ENCODE assay signal across 10 cellular contexts in genomic region chr1:150566589-150567340, GRCh38. TPM values are rescaled to one million over a fixed set of nuclear protein-coding genes. Genes with fewer than 3 reads are reported as not detected.
DNase-seq lines count a peak whose midpoint lies in the region; ATAC-seq and TF ChIP-seq lines count a peak whose summit lies in the region.
"Had no signal": no experiment of that assay in that cellular context is flagged by ENCODE, and none has a peak within 500 bp of the region (broad histone marks: within the 10 kb centered on the region; RNA-seq: fewer than 3 reads in every experiment).

No MANE protein-coding gene starts in this region.

- no peak overlapping the region for H4K5ac ChIP-seq in mesendoderm (ENCODE audit: low read length)

- WGBS in mesendoderm (ENCODE audit: extremely low coverage, insufficient coverage, low lambda C conversion rate), result no CpG with 5 or more reads among the region's 12 CpGs

- H3K79me1 ChIP-seq in mesendoderm (ENCODE audit: low read length), result peaks cover 9% of the 10 kb centered on the region

- no peak overlapping the region for H2BK120ac ChIP-seq in mesendoderm (ENCODE audit: low read depth, low read length)

- no peak for ATAC-seq in GM18909 (IDR thresholded peaks at IDR 0.05; ENCODE audit: poor library complexity, unreplicated experiment)
- ATAC-seq: HCT116 had no signal

- peaks cover 16% of the 10 kb centered on the region for H3K4me1 ChIP-seq in mesendoderm (ENCODE audit: control insufficient read depth, low read depth, low read length)

- H3K9ac ChIP-seq in mesendoderm (ENCODE audit: low read length), result peak overlapping the region; percentile 41

- H3K4me2 ChIP-seq in mesendoderm (ENCODE audit: low read length), result no peak overlapping the region

- TF ChIP-seq CTCF in brain (conservative IDR thresholded peaks at IDR 0.05), result no peak
- TF ChIP-seq CTCF in type B pancreatic cell (conservative IDR thresholded peaks at IDR 0.05), result no peak

- intact Hi-C loops in activated naive CD4-positive, alpha-beta T cell treated with anti-CD3 and anti-CD28 coated beads for 36 hours (cut with micrococcal nuclease), result loop anchor here (1.0 kb wide), 3 partner anchors 13 to 131 kb away; partner anchors contain the start of genes GOLPH3L and MCL1

- no peak overlapping the region for H3K23ac ChIP-seq in mesendoderm (ENCODE audit: low read length)

- no peak for DNase-seq in activated naive CD4-positive, alpha-beta T cell treated with anti-CD3 and anti-CD28 coated beads for 36 hours
- no peak for DNase-seq in activated naive CD4-positive, alpha-beta T cell treated with anti-CD3 and anti-CD28 coated beads, Interleukin-2, amount 50 U/mL, for 16 hours
- DNase-seq in mesendoderm, result no peak
- no peak for DNase-seq in type B pancreatic cell (ENCODE audit: extremely low spot score, unreplicated experiment)
- DNase-seq in activated gamma-delta T cell treated with Interleukin-2 at 50 U/mL for 16 hours, result no peak
- no peak for DNase-seq in germinal center (ENCODE audit: low spot score)
- DNase-seq: effector CD4-positive, alpha-beta T cell had no signal

- no peak overlapping the region for H3K4me3 ChIP-seq in mesendoderm (ENCODE audit: low read length)

- no peak overlapping the region for H2AK5ac ChIP-seq in mesendoderm (ENCODE audit: low read length)

- H4K8ac ChIP-seq in mesendoderm (ENCODE audit: low read depth, low read length), result no peak overlapping the region

- H3K9me3 Mint-ChIP-seq in activated naive CD4-positive, alpha-beta T cell treated with anti-CD3 and anti-CD28 coated beads for 36 hours, result no peaks in the 10 kb centered on the region
- H3K9me3 Mint-ChIP-seq in brain, result no peaks in the 10 kb centered on the region
- H3K9me3 Mint-ChIP-seq in type B pancreatic cell, result no peaks in the 10 kb centered on the region

- H3K27me3 ChIP-seq in mesendoderm (ENCODE audit: insufficient read depth, low read length, poor library complexity), result no peaks in the 10 kb centered on the region

- H3K27ac ChIP-seq in mesendoderm (ENCODE audit: low read depth, low read length), result peak overlapping the region; percentile 63

- H3K36me3 ChIP-seq in mesendoderm (ENCODE audit: control insufficient read depth, insufficient read depth, low read length), result no peaks in the 10 kb centered on the region

- H2BK15ac ChIP-seq in mesendoderm (replicated peaks; ENCODE audit: low read depth), result no peak overlapping the region

- peaks cover 22% of the 10 kb centered on the region for H3K79me2 ChIP-seq in mesendoderm (ENCODE audit: control insufficient read depth, insufficient read depth, low read length)

- H3K56ac ChIP-seq in mesendoderm (ENCODE audit: low read length), result peak overlapping the region; percentile 69

- peak overlapping the region; percentile 71 for H3K4me3 Mint-ChIP-seq in activated naive CD4-positive, alpha-beta T cell treated with anti-CD3 and anti-CD28 coated beads for 36 hours
- H3K4me3 Mint-ChIP-seq in brain, result peak overlapping the region; percentile 74 to 87 (median 78)
- peak overlapping the region; percentile 73 for H3K4me3 Mint-ChIP-seq in type B pancreatic cell

- H3K18ac ChIP-seq in mesendoderm (ENCODE audit: low read length), result peak overlapping the region; percentile 62

- H3K4me1 Mint-ChIP-seq in activated naive CD4-positive, alpha-beta T cell treated with anti-CD3 and anti-CD28 coated beads for 36 hours (ENCODE audit: low read depth), result peaks cover 89% of the 10 kb centered on the region
- H3K4me1 Mint-ChIP-seq in brain (peaks cover 90% of the 10 kb centered on the region), type B pancreatic cell (ENCODE audit: unreplicated experiment) (peaks cover 57% of the 10 kb centered on the region)

- peak overlapping the region; percentile 99 for H3K27ac Mint-ChIP-seq in activated naive CD4-positive, alpha-beta T cell treated with anti-CD3 and anti-CD28 coated beads for 36 hours
- H3K27ac Mint-ChIP-seq in brain (peak overlapping the region; percentile 84 to 98 (median 95)), type B pancreatic cell (peak overlapping the region; percentile 93)

- H3K4ac ChIP-seq in mesendoderm (ENCODE audit: low read depth, low read length), result no peak overlapping the region

- peaks cover 23% of the 10 kb centered on the region for H3K36me3 Mint-ChIP-seq in activated naive CD4-positive, alpha-beta T cell treated with anti-CD3 and anti-CD28 coated beads for 36 hours (ENCODE audit: low read depth)
- H3K36me3 Mint-ChIP-seq in brain (peaks cover 10% of the 10 kb centered on the region), type B pancreatic cell (peaks cover 5% of the 10 kb centered on the region)

- H3K27me3 Mint-ChIP-seq in activated naive CD4-positive, alpha-beta T cell treated with anti-CD3 and anti-CD28 coated beads for 36 hours (ENCODE audit: low read depth), result no peaks in the 10 kb centered on the region
- H3K27me3 Mint-ChIP-seq in brain, result no peaks in the 10 kb centered on the region
- no peaks in the 10 kb centered on the region for H3K27me3 Mint-ChIP-seq in type B pancreatic cell

- H2BK5ac ChIP-seq in mesendoderm (ENCODE audit: low read length), result no peak overlapping the region

- CTCF ChIA-PET in activated naive CD4-positive, alpha-beta T cell treated with anti-CD3 and anti-CD28 coated beads for 36 hours (lab: Charles Lee), result interaction anchor here (0.8 to 13.3 kb wide), 5 partner anchors 6 to 54 kb away, joined by 4 to 167 read pairs (median 88); partner anchors contain the start of gene MCL1

RNA-seq across cellular contexts. Expression of gene MCL1, which starts 12.6 kb away (rescaled TPM):
- total RNA-seq in activated naive CD4-positive, alpha-beta T cell treated with anti-CD3 and anti-CD28 coated beads for 36 hours, result 100 to 1,000 TPM; 228 to 235 TPM
- polyA plus RNA-seq in brain (ENCODE audit: insufficient read depth, low read depth, low replicate concordance), result 95.9 TPM
- 146 TPM for polyA plus RNA-seq in mesendoderm (2013, experiment 1 of 2)
- 147 TPM for polyA plus RNA-seq in mesendoderm (2013, experiment 2 of 2)
- total RNA-seq in type B pancreatic cell (ENCODE audit: low replicate concordance), result 187 and 280 TPM in 2 replicates

RNA-seq across cellular contexts. Expression of gene ADAMTSL4, which starts 17.6 kb away (rescaled TPM):
- 1 to 10 TPM; 1.3 to 2.0 TPM for total RNA-seq in activated naive CD4-positive, alpha-beta T cell treated with anti-CD3 and anti-CD28 coated beads for 36 hours
- 2.4 TPM for polyA plus RNA-seq in brain (ENCODE audit: insufficient read depth, low read depth, low replicate concordance)
- 1.8 TPM for polyA plus RNA-seq in mesendoderm (2013, experiment 1 of 2)
- polyA plus RNA-seq in mesendoderm (2013, experiment 2 of 2), result 2.3 TPM
- total RNA-seq in type B pancreatic cell (ENCODE audit: low replicate concordance), result 12.5 and 24.6 TPM in 2 replicates

RNA-seq across cellular contexts. Expression of gene FALEC, which starts 51.2 kb away (rescaled TPM):
- total RNA-seq in activated naive CD4-positive, alpha-beta T cell treated with anti-CD3 and anti-CD28 coated beads for 36 hours, result not detected
- polyA plus RNA-seq in brain (ENCODE audit: insufficient read depth, low read depth, low replicate concordance), result not detected
- not detected for polyA plus RNA-seq in mesendoderm (2013, experiment 1 of 2)
- polyA plus RNA-seq in mesendoderm (2013, experiment 2 of 2), result 0.24 TPM
- 0.55 and 0.80 TPM in 2 replicates for total RNA-seq in type B pancreatic cell (ENCODE audit: low replicate concordance)

RNA-seq across cellular contexts. Expression of gene ECM1, which starts 58.9 kb away (rescaled TPM):
- under 1 TPM; 0.69 to 0.88 TPM for total RNA-seq in activated naive CD4-positive, alpha-beta T cell treated with anti-CD3 and anti-CD28 coated beads for 36 hours
- 7.3 TPM for polyA plus RNA-seq in brain (ENCODE audit: insufficient read depth, low read depth, low replicate concordance)
- 1.3 TPM for polyA plus RNA-seq in mesendoderm (2013, experiment 1 of 2)
- 1.1 TPM for polyA plus RNA-seq in mesendoderm (2013, experiment 2 of 2)
- total RNA-seq in type B pancreatic cell (ENCODE audit: low replicate concordance), result 31.5 and 33.8 TPM in 2 replicates
